Comparison of ENCODE assay signal across 25 cellular contexts in the genomic region with DNA sequence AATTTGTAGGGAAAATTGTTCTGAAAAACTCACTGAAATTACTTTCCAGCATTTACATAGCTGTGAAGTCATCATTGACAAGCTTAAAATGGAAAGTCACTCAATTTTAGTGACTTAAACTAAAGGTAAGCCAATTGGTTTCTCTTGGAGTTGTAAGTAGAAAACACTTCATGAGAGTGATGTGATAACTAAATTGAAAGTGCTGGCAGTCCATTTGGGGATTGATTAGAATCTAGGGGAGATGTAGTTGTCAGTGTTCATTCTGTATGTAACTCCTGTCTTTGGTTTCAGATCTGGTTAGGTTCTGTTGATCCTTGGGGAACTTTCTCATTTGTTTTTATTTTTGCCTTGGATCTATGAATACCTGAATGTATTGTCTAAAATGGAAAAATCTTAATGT.
"Had no signal": no experiment of that assay in that cellular context is flagged by ENCODE, and none has a peak within 500 bp of the region (broad histone marks: within the 10 kb centered on the region; RNA-seq: fewer than 3 reads in every experiment).

No MANE protein-coding gene starts in this region.

- H3K27ac Mint-ChIP-seq: activated B cell treated with CpG ODN at 0.5 μM for 24 hours; activated CD8-positive, alpha-beta T cell treated with anti-CD3 and anti-CD28 coated beads for 36 hours had no signal

- H3K27ac ChIP-seq: ascending aorta, KMS-11, SJCRH30, SK-N-MC, VCaP had no signal

- H3K4me1 Mint-ChIP-seq: activated B cell treated with CpG ODN at 0.5 μM for 24 hours had no signal

- H3K4me3 ChIP-seq: ascending aorta, SJCRH30, SK-N-MC had no signal

- ATAC-seq: activated CD8-positive, alpha-beta T cell treated with anti-CD3 and anti-CD28 coated beads for 36 hours; activated T-cell treated with anti-CD3 and anti-CD28 coated beads, Interleukin-2, amount 50 U/mL, for 4 hours; Panc1 had no signal

- H3K27me3 ChIP-seq: ascending aorta, SJCRH30 had no signal

- H3K9me3 ChIP-seq: ascending aorta, SJCRH30 had no signal

- DNase-seq: activated B cell treated with CpG ODN at 0.5 μM for 24 hours; activated CD4-positive, alpha-beta T cell treated with anti-CD3 and anti-CD28 coated beads for 4 hours; activated CD4-positive, CD25-positive, alpha-beta regulatory T cell treated with anti-CD3 and anti-CD28 coated beads, Interleukin-2, amount 50 U/mL, for 72 hours; activated CD8-positive, alpha-beta T cell treated with anti-CD3 and anti-CD28 coated beads for 36 hours; activated effector memory CD4-positive, alpha-beta T cell treated with Interleukin-2 at 50 U/mL for 16 hours; activated naive CD4-positive, alpha-beta T cell treated with anti-CD3 and anti-CD28 coated beads, Interleukin-2, amount 50 U/mL, for 16 hours; activated T-cell treated with anti-CD3 and anti-CD28 coated beads, Interleukin-2, amount 50 U/mL, for 4 hours; amygdala; MM.1S; MV-4-11; NCI-H1092; NCI-H1436 treated with DMSO at 0.1 percent for 48 hours; NCI-H1694 treated with DMSO at 0.1 percent for 48 hours; NCI-H2029; NCI-H345; NCI-H524 treated with DMSO at 0.1 percent for 48 hours; SHP77; SJCRH30; T-helper 2 cell; T-helper 9 cell had no signal

- H3K9ac ChIP-seq: KMS-11 had no signal

- H3K4me1 ChIP-seq: ascending aorta, SJCRH30 had no signal

- H3K4me2 ChIP-seq: KMS-11 had no signal

- H3K27me3 Mint-ChIP-seq: activated B cell treated with CpG ODN at 0.5 μM for 24 hours; activated CD8-positive, alpha-beta T cell treated with anti-CD3 and anti-CD28 coated beads for 36 hours had no signal

- H3K4me3 Mint-ChIP-seq: activated B cell treated with CpG ODN at 0.5 μM for 24 hours; activated CD8-positive, alpha-beta T cell treated with anti-CD3 and anti-CD28 coated beads for 36 hours; activated T-cell treated with anti-CD3 and anti-CD28 coated beads, Interleukin-2, amount 50 U/mL, for 4 hours had no signal

- H3K9me3 Mint-ChIP-seq: activated B cell treated with CpG ODN at 0.5 μM for 24 hours; activated CD8-positive, alpha-beta T cell treated with anti-CD3 and anti-CD28 coated beads for 36 hours; activated T-cell treated with anti-CD3 and anti-CD28 coated beads, Interleukin-2, amount 50 U/mL, for 4 hours had no signal
